Comparison of ENCODE assay signal across 21 cellular contexts in the genomic region with DNA sequence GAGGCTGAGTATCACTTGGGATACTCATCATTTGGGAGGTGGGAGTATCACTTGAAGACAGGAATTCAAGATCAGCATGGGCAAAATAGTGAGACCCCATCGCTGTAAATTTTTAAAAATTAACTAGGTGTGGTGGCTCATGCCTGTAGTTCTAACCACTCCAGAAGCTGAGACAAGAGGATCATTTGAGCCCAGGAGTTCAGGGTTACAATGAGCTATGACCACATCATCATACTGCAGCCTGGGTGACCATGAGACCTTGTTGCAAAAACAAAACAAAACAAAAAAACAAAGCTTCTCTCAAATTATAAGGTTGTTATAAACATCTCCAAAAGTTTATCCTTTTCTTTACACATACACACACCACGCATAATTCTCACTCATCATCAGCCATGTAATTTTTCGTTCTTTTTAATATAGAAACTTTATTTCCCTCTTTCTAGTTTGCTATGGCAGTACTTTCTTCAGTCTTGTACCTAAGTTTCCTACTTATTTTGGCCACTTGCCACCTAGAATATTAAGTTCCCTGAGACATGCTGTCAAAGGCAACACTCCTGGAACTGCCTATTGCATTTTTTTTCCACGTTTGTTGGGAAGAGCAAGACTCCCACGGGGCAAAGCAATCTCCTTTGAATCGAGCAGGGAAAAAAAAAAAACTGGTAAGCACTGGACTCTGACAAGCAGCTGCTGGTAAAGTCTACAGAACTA. TPM values are rescaled to one million over a fixed set of nuclear protein-coding genes. Genes with fewer than 3 reads are reported as not detected.
DNase-seq lines count a peak whose midpoint lies in the region; ATAC-seq and TF ChIP-seq lines count a peak whose summit lies in the region.
"Had no signal": no experiment of that assay in that cellular context is flagged by ENCODE, and none has a peak within 500 bp of the region (broad histone marks: within the 10 kb centered on the region; RNA-seq: fewer than 3 reads in every experiment).

No MANE protein-coding gene starts in this region.

- H3K23me2 ChIP-seq in H9 (ENCODE audit: insufficient read length, low read depth, low read length, poor library complexity, severe bottlenecking): no peaks in the 10 kb centered on the region

- no peak for DNase-seq in H9
- no peak for DNase-seq in WTC11 (ENCODE audit: low spot score)
- DNase-seq in iris pigment epithelial cell (ENCODE audit: low read depth): peak; percentile 35
- peak; percentile 48 for DNase-seq in osteocyte (ENCODE audit: extremely low spot score, unreplicated experiment)
- no peak for DNase-seq in putamen (ENCODE audit: low spot score)
- no peak for DNase-seq in NCI-H187 treated with DMSO at 0.1 percent for 48 hours (lab: John Stamatoyannopoulos, UW)
- DNase-seq in SHP77 treated with DMSO at 0.1 percent for 48 hours (lab: John Stamatoyannopoulos, UW): no peak
- DNase-seq in NCI-H1436 treated with DMSO at 0.1 percent for 48 hours (lab: John Stamatoyannopoulos, UW): no peak
- DNase-seq: activated CD4-positive, alpha-beta T cell treated with anti-CD3 and anti-CD28 coated beads, Interleukin-2, amount 50 U/mL, for 48 hours; activated naive CD4-positive, alpha-beta T cell treated with anti-CD3 and anti-CD28 coated beads for 36 hours; AML-193; cortex of kidney; gastrocnemius medialis; left colon; mucosa of descending colon; NCI-H1694; NCI-H510A treated with DMSO at 0.1 percent for 48 hours; T-helper 17 cell had no signal

- no peak overlapping the region for H4K8ac ChIP-seq in H9 (replicated peaks; ENCODE audit: insufficient read length, low read depth, low read length)

- H3K4me1 Mint-ChIP-seq in H9 (peaks cover 18 to 24% of the 10 kb centered on the region in 2 experiments), WTC11 (peaks cover 30% of the 10 kb centered on the region), osteocyte (ENCODE audit: unreplicated experiment) (peaks cover 12% of the 10 kb centered on the region)
- H3K4me1 Mint-ChIP-seq: T-helper 17 cell had no signal

- H3K27ac ChIP-seq in H9 (ENCODE audit: insufficient read length, low read depth, low read length): no peak overlapping the region
- H3K27ac ChIP-seq: ascending aorta, gastrocnemius medialis, suprapubic skin, VCaP had no signal

- no peak overlapping the region for H3T11ph ChIP-seq in H9 (ENCODE audit: low read length)

- no peaks in the 10 kb centered on the region for H3K4me1 ChIP-seq in H9 (ENCODE audit: insufficient read depth, low read length)
- H3K4me1 ChIP-seq: ascending aorta had no signal

- H2AFZ ChIP-seq in H9 (ENCODE audit: low read length): no peak overlapping the region

- H2BK20ac ChIP-seq in H9 (ENCODE audit: low read depth, low read length, poor library complexity, severe bottlenecking): no peak overlapping the region

- H3K79me2 ChIP-seq in H9 (ENCODE audit: insufficient read depth, low read length): no peaks in the 10 kb centered on the region

- TF ChIP-seq CTCF in H9 (conservative IDR thresholded peaks at IDR 0.05) (no peak), WTC11 (IDR thresholded peaks at IDR 0.05) (no peak), osteocyte (IDR thresholded peaks at IDR 0.05) (no peak)

- H3K4me2 ChIP-seq in H9 (ENCODE audit: insufficient read depth, insufficient read length, low read length): no peak overlapping the region

- H3K4me3 Mint-ChIP-seq in H9 (no peak overlapping the region), WTC11 (no peak overlapping the region), osteocyte (ENCODE audit: unreplicated experiment) (no peak overlapping the region)
- H3K4me3 Mint-ChIP-seq: activated naive CD4-positive, alpha-beta T cell treated with anti-CD3 and anti-CD28 coated beads for 36 hours; T-helper 17 cell had no signal

- H2AK5ac ChIP-seq in H9 (ENCODE audit: insufficient read length, low read length): no peak overlapping the region

- no peak overlapping the region for H4K5ac ChIP-seq in H9 (ENCODE audit: insufficient read length, low read depth, low read length)

- H3K4ac ChIP-seq in H9 (ENCODE audit: low read depth, low read length): no peak overlapping the region

- H3K36me3 Mint-ChIP-seq in H9 (ENCODE audit: insufficient read depth in 1 of 3, low read depth in 3 of 3): peaks cover 0 to 6% (median 6%) of the 10 kb centered on the region in 3 experiments; a peak in 4 of 7 replicates
- H3K36me3 Mint-ChIP-seq in WTC11: no peaks in the 10 kb centered on the region
- H3K36me3 Mint-ChIP-seq in osteocyte (ENCODE audit: unreplicated experiment): no peaks in the 10 kb centered on the region

- CTCF ChIA-PET in WTC11 (lab: Charles Lee): interaction anchor here (0.8 to 1.0 kb wide), 2 partner anchors 210 to 485 kb away, joined by 3 to 7 read pairs; no protein-coding TSS in a partner anchor

- H2BK5ac ChIP-seq in H9 (ENCODE audit: insufficient read length, low read length): no peak overlapping the region

- 100% methylated on average over 2 of the region's 6 CpGs for WGBS in H9 (ENCODE audit: extremely low coverage, insufficient read length, low lambda C conversion rate)

- H3K27ac Mint-ChIP-seq in H9 (peak overlapping the region; percentile 21 to 74 (median 55); a peak in 3 of 7 replicates), WTC11 (peak overlapping the region; percentile 50; the same call in 1 of the 2 replicates), osteocyte (ENCODE audit: unreplicated experiment) (no peak overlapping the region)
- H3K27ac Mint-ChIP-seq: activated naive CD4-positive, alpha-beta T cell treated with anti-CD3 and anti-CD28 coated beads for 36 hours; T-helper 17 cell had no signal

- POLR2A ChIA-PET in WTC11 (lab: Charles Lee): interaction anchor here (0.7 to 0.9 kb wide), 2 partner anchors 210 to 1562 kb away, joined by 3 read pairs; no protein-coding TSS in a partner anchor

- no peak for ATAC-seq in WTC11
- ATAC-seq: gastrocnemius medialis, left colon, mucosa of descending colon, T-helper 17 cell had no signal

- H3K27me3 ChIP-seq in H9 (ENCODE audit: insufficient read depth, low read length): no peaks in the 10 kb centered on the region
- H3K27me3 ChIP-seq: ascending aorta, gastrocnemius medialis, suprapubic skin had no signal

- H4K20me1 ChIP-seq in H9 (ENCODE audit: control insufficient read depth, insufficient read depth, insufficient read length): no peaks in the 10 kb centered on the region

- H3K9ac ChIP-seq in H9 (ENCODE audit: extremely low read depth, insufficient read length, low read length): no peak overlapping the region

- no peak overlapping the region for H2BK120ac ChIP-seq in H9 (ENCODE audit: low read depth, low read length, poor library complexity, severe bottlenecking)

- H4K91ac ChIP-seq in H9 (ENCODE audit: insufficient read length, low read depth, low read length): no peak overlapping the region

- H3K56ac ChIP-seq in H9 (ENCODE audit: insufficient read length, low read depth, low read length): no peak overlapping the region

- no peaks in the 10 kb centered on the region for H3K27me3 Mint-ChIP-seq in H9 (ENCODE audit: low read depth)
- no peaks in the 10 kb centered on the region for H3K27me3 Mint-ChIP-seq in WTC11 (ENCODE audit: low read depth)
- H3K27me3 Mint-ChIP-seq in osteocyte (ENCODE audit: unreplicated experiment): no peaks in the 10 kb centered on the region

- H2BK12ac ChIP-seq in H9 (ENCODE audit: insufficient read length, low read depth, low read length): no peak overlapping the region

- H3K23ac ChIP-seq in H9 (ENCODE audit: insufficient read length, low read depth, low read length): no peak overlapping the region

- H3K9me3 Mint-ChIP-seq in H9: no peaks in the 10 kb centered on the region
- H3K9me3 Mint-ChIP-seq in WTC11: no peaks in the 10 kb centered on the region
- no peaks in the 10 kb centered on the region for H3K9me3 Mint-ChIP-seq in osteocyte (ENCODE audit: unreplicated experiment)
- H3K9me3 Mint-ChIP-seq: activated naive CD4-positive, alpha-beta T cell treated with anti-CD3 and anti-CD28 coated beads for 36 hours had no signal

- H2BK15ac ChIP-seq in H9 (ENCODE audit: low read depth, low read length): no peak overlapping the region

- no peaks in the 10 kb centered on the region for H3K79me1 ChIP-seq in H9 (ENCODE audit: insufficient read depth, low read depth, low read length, poor library complexity, severe bottlenecking)

- H3K9me3 ChIP-seq in H9 (ENCODE audit: control insufficient read depth, low read depth, low read length): no peaks in the 10 kb centered on the region
- H3K9me3 ChIP-seq: ascending aorta, gastrocnemius medialis, mucosa of descending colon, suprapubic skin had no signal

- H3K18ac ChIP-seq in H9 (ENCODE audit: insufficient read length, low read depth, low read length): no peak overlapping the region

- H3K14ac ChIP-seq in H9 (ENCODE audit: insufficient read depth, low read length): no peak overlapping the region

TF ChIP-seq in WTC11, 78 proteins besides CTCF, POLR2A, EP300 and RAD21 (continues in another document):
- TF ChIP-seq, protein P1, sequence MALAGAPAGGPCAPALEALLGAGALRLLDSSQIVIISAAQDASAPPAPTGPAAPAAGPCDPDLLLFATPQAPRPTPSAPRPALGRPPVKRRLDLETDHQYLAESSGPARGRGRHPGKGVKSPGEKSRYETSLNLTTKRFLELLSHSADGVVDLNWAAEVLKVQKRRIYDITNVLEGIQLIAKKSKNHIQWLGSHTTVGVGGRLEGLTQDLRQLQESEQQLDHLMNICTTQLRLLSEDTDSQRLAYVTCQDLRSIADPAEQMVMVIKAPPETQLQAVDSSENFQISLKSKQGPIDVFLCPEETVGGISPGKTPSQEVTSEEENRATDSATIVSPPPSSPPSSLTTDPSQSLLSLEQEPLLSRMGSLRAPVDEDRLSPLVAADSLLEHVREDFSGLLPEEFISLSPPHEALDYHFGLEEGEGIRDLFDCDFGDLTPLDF (CRISPR knock-in tag; IDR thresholded peaks at IDR 0.05): no peak
- no peak for TF ChIP-seq ZNF317 (CRISPR knock-in tag; IDR thresholded peaks at IDR 0.05; ENCODE audit: borderline replicate concordance, low read depth)
- TF ChIP-seq JUN (CRISPR knock-in tag; IDR thresholded peaks at IDR 0.05): no peak
- no peak for TF ChIP-seq ZNF396 (CRISPR knock-in tag; IDR thresholded peaks at IDR 0.05; ENCODE audit: borderline replicate concordance)
- TF ChIP-seq, protein P2, sequence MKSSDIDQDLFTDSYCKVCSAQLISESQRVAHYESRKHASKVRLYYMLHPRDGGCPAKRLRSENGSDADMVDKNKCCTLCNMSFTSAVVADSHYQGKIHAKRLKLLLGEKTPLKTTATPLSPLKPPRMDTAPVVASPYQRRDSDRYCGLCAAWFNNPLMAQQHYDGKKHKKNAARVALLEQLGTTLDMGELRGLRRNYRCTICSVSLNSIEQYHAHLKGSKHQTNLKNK (CRISPR knock-in tag; IDR thresholded peaks at IDR 0.05): no peak
- TF ChIP-seq NFYB (CRISPR knock-in tag; conservative IDR thresholded peaks at IDR 0.05; ENCODE audit: low read depth): no peak
- TF ChIP-seq ZBTB21 (CRISPR knock-in tag; IDR thresholded peaks at IDR 0.05; ENCODE audit: borderline replicate concordance): no peak
- TF ChIP-seq ZNF416 (CRISPR knock-in tag; IDR thresholded peaks at IDR 0.05): no peak
- no peak for TF ChIP-seq NR1H2 (CRISPR knock-in tag; IDR thresholded peaks at IDR 0.05)
- no peak for TF ChIP-seq HMGA2 (CRISPR knock-in tag; IDR thresholded peaks at IDR 0.05)

RNA-seq across cellular contexts. Expression of a gene that starts 37.1 kb away (rescaled TPM):
- total RNA-seq in H9 (2021) (5.4 and 5.9 TPM in 2 replicates), WTC11 (2021) (9.4 to 12.9 TPM (median 11.8 TPM) in 3 replicates), osteocyte (4.3 and 4.9 TPM in 2 replicates)
- total RNA-seq: ascending aorta had no signal

RNA-seq across cellular contexts. Expression of a gene that starts 45.6 kb away (rescaled TPM):
- total RNA-seq in H9 (2021) (72.3 and 75.9 TPM in 2 replicates), WTC11 (2021) (52.7 to 60.3 TPM (median 60.1 TPM) in 3 replicates), osteocyte (43.9 and 56.5 TPM in 2 replicates)

Comparison
In these comparisons a context has a peak if more than half of its experiments do, and no peak if none do; other contexts are left out.
1. DNase-seq: peak in iris pigment epithelial cell (single experiment) and osteocyte (single experiment); none in H9 (single experiment), WTC11 (single experiment), putamen (single experiment), NCI-H187 treated with DMSO at 0.1 percent for 48 hours (single experiment), SHP77 treated with DMSO at 0.1 percent for 48 hours (single experiment) and NCI-H1436 treated with DMSO at 0.1 percent for 48 hours (single experiment).